ENCODE assay signal across 12 cellular contexts in genomic region chr10:125102216-125102615, GRCh38. TPM values are rescaled to one million over a fixed set of nuclear protein-coding genes. Genes with fewer than 3 reads are reported as not detected.
DNase-seq lines count a peak whose midpoint lies in the region; ATAC-seq and TF ChIP-seq lines count a peak whose summit lies in the region.
"Had no signal": no experiment of that assay in that cellular context is flagged by ENCODE, and none has a peak within 500 bp of the region (broad histone marks: within the 10 kb centered on the region; RNA-seq: fewer than 3 reads in every experiment).

No MANE protein-coding gene starts in this region.

- H3K27ac Mint-ChIP-seq in activated naive CD4-positive, alpha-beta T cell treated with anti-CD3 and anti-CD28 coated beads, Interleukin-2, amount 50 U/mL, for 72 hours = no peak overlapping the region
- no peak overlapping the region for H3K27ac Mint-ChIP-seq in activated T-cell treated with anti-CD3 and anti-CD28 coated beads, Interleukin-2, amount 50 U/mL, for 72 hours
- H3K27ac Mint-ChIP-seq: T-cell had no signal

- POLR2A ChIA-PET in RWPE1 (lab: Yijun Ruan, JAX; ENCODE audit: low non-redundant PET) = interaction anchor here (0.6 kb wide), 1 partner anchor 9 kb away, joined by 5 read pairs; no protein-coding TSS in a partner anchor

- no peaks in the 10 kb centered on the region for H3K36me3 Mint-ChIP-seq in activated naive CD4-positive, alpha-beta T cell treated with anti-CD3 and anti-CD28 coated beads, Interleukin-2, amount 50 U/mL, for 72 hours
- no peaks in the 10 kb centered on the region for H3K36me3 Mint-ChIP-seq in activated T-cell treated with anti-CD3 and anti-CD28 coated beads, Interleukin-2, amount 50 U/mL, for 72 hours (ENCODE audit: insufficient read depth in 2 of 2)
- H3K36me3 Mint-ChIP-seq: T-cell had no signal

- in situ Hi-C loops in transverse colon (cut with MboI; ENCODE audit: low pct_ligation_motif_present in 1 of 4, low pct_unique_long_range_greater_than_20kb in 1 of 4, low sequenced_read_pairs in 3 of 4) = no loop called here

- CTCF ChIA-PET in RWPE1 (lab: Yijun Ruan, JAX) = interaction anchor here (1.1 to 1.2 kb wide), 2 partner anchors 41 to 46 kb away, joined by 3 read pairs; no protein-coding TSS in a partner anchor

- no peak for TF ChIP-seq POLR2A in transverse colon (IDR thresholded peaks at IDR 0.05)

- H3K4me1 Mint-ChIP-seq in activated T-cell treated with anti-CD3 and anti-CD28 coated beads, Interleukin-2, amount 50 U/mL, for 72 hours (ENCODE audit: low read depth) = no peaks in the 10 kb centered on the region
- H3K4me1 Mint-ChIP-seq: central memory CD8-positive, alpha-beta T cell; T-cell had no signal

- no peaks in the 10 kb centered on the region for H3K27me3 Mint-ChIP-seq in activated T-cell treated with anti-CD3 and anti-CD28 coated beads, Interleukin-2, amount 50 U/mL, for 72 hours (ENCODE audit: low read depth)
- H3K27me3 Mint-ChIP-seq: T-cell had no signal

- peaks cover 7 to 27% (median 21%) of the 10 kb centered on the region in 4 donors for H3K4me1 ChIP-seq in transverse colon

- H3K4me3 ChIP-seq in fibroblast of villous mesenchyme (ENCODE audit: low read depth, low read length) (no peak overlapping the region), transverse colon (no peak overlapping the region)

- TF ChIP-seq CTCF in RWPE1 (conservative IDR thresholded peaks at IDR 0.05; ENCODE audit: low read depth) (no peak), fibroblast of villous mesenchyme (IDR thresholded peaks at IDR 0.05; ENCODE audit: insufficient read depth, low read depth, low read length) (no peak), transverse colon (IDR thresholded peaks at IDR 0.05) (no peak)

- peaks cover 0 to under 1% of the 10 kb centered on the region in 2 donors for H3K9me3 Mint-ChIP-seq in activated naive CD4-positive, alpha-beta T cell treated with anti-CD3 and anti-CD28 coated beads, Interleukin-2, amount 50 U/mL, for 72 hours
- no peaks in the 10 kb centered on the region for H3K9me3 Mint-ChIP-seq in activated T-cell treated with anti-CD3 and anti-CD28 coated beads, Interleukin-2, amount 50 U/mL, for 72 hours
- H3K9me3 Mint-ChIP-seq: central memory CD8-positive, alpha-beta T cell had no signal

- WGBS in transverse colon (ENCODE audit: low coverage in 1 of 2), 2 donors = 0 to 24% methylated on average over 1 to 3 of the region's 3 CpGs

- no peak for ATAC-seq in Right ventricle myocardium inferior
- ATAC-seq in activated naive CD4-positive, alpha-beta T cell treated with anti-CD3 and anti-CD28 coated beads, Interleukin-2, amount 50 U/mL, for 72 hours = no peak
- ATAC-seq in activated T-cell treated with anti-CD3 and anti-CD28 coated beads, Interleukin-2, amount 50 U/mL, for 72 hours (replicated peaks in 1 of 2) = no peak
- ATAC-seq: T-cell had no signal

- H3K4me3 Mint-ChIP-seq in activated T-cell treated with anti-CD3 and anti-CD28 coated beads, Interleukin-2, amount 50 U/mL, for 72 hours = no peak overlapping the region
- H3K4me3 Mint-ChIP-seq: central memory CD8-positive, alpha-beta T cell; T-cell had no signal

- TF ChIP-seq EP300 in transverse colon (IDR thresholded peaks at IDR 0.05; ENCODE audit: low read depth) = no peak

- DNase-seq in cardiac septum (ENCODE audit: low spot score) (peak; percentile 66), Right ventricle myocardium inferior (ENCODE audit: missing footprints) (no peak), RWPE1 (ENCODE audit: low spot score) (peak; percentile 26), fibroblast of villous mesenchyme (ENCODE audit: low read depth) (peak; percentile 89), transverse colon (peak; percentile 32), NCI-H446 treated with DMSO at 0.1 percent for 48 hours (lab: John Stamatoyannopoulos, UW) (no peak)
- DNase-seq in activated naive CD4-positive, alpha-beta T cell treated with anti-CD3 and anti-CD28 coated beads, Interleukin-2, amount 50 U/mL, for 72 hours (ENCODE audit: low spot score in 2 of 2) = no peak
- DNase-seq in activated T-cell treated with anti-CD3 and anti-CD28 coated beads, Interleukin-2, amount 50 U/mL, for 72 hours = no peak
- DNase-seq: NCI-H1694 treated with DMSO at 0.1 percent for 48 hours, T-cell had no signal

- peaks cover 0 to 5% (median 0%) of the 10 kb centered on the region in 4 donors for H3K36me3 ChIP-seq in transverse colon

- H3K27me3 ChIP-seq in transverse colon = no peaks in the 10 kb centered on the region

- H3K9me3 ChIP-seq in transverse colon = no peaks in the 10 kb centered on the region

- H3K27ac ChIP-seq in RWPE1 (peak overlapping the region; percentile 71), transverse colon (peak overlapping the region in 3 of 4 donors; percentile 2 to 57 (median 52))
- H3K27ac ChIP-seq: C4-2B had no signal

- intact Hi-C loops in cardiac septum (cut with DNase I) = no loop called here
- intact Hi-C loops in Right ventricle myocardium inferior (cut with DNase I) = no loop called here
- intact Hi-C loops in transverse colon (cut with DNase I; ENCODE audit: low total_unique reads) = no loop called here

RNA-seq across cellular contexts. Expression of gene CTBP2, which starts 58.1 kb away (rescaled TPM):
- total RNA-seq in cardiac septum = 35.9 TPM
- total RNA-seq in Right ventricle myocardium inferior = 31.3 TPM
- total RNA-seq in fibroblast of villous mesenchyme = 74.3 and 84.7 TPM in 2 replicates
- total RNA-seq in transverse colon = 100 to 1,000 TPM in 1 of 4 donors, 10 to 100 TPM in 3; 71.9 to 247 (median 98.4) TPM
- 1 to 10 TPM; 1.2 TPM for total RNA-seq in activated naive CD4-positive, alpha-beta T cell treated with anti-CD3 and anti-CD28 coated beads, Interleukin-2, amount 50 U/mL, for 72 hours
- total RNA-seq in activated T-cell treated with anti-CD3 and anti-CD28 coated beads, Interleukin-2, amount 50 U/mL, for 72 hours = 1 to 10 TPM in 1 of 2 donors, under 1 TPM in 1; 0.72 to 2.5 TPM

Comparison
In these comparisons a context has a peak if more than half of its experiments do, and no peak if none do; other contexts are left out.
1. DNase-seq: peak in cardiac septum (single experiment), RWPE1 (single experiment), fibroblast of villous mesenchyme (single experiment) and transverse colon (single experiment); none in Right ventricle myocardium inferior (single experiment), activated naive CD4-positive, alpha-beta T cell treated with anti-CD3 and anti-CD28 coated beads, Interleukin-2, amount 50 U/mL, for 72 hours (0 of 2), activated T-cell treated with anti-CD3 and anti-CD28 coated beads, Interleukin-2, amount 50 U/mL, for 72 hours (0 of 2) and NCI-H446 treated with DMSO at 0.1 percent for 48 hours (single experiment).